ENCODE assay signal across 20 cellular contexts in the genomic region with DNA sequence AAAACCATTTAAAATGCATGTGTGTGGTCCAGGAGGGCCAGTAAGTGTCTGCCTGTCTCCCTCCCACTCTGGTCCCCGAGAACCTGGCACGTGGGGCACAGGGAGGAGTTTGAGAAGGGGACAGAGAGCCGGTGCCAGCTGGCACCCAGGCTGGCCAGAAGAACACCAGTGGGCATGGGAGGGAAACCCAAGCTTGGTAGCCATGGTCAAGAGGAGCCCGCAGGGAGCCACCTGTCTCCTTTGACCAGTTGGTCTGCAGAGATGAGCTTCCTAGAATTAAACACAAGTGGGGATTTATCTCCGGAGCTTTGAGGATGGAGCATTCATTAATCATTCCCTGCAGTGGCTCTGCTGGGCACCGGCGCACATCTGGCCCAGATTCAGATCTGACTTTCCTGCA. TPM values are rescaled to one million over a fixed set of nuclear protein-coding genes. Genes with fewer than 3 reads are reported as not detected.
DNase-seq lines count a peak whose midpoint lies in the region; ATAC-seq and TF ChIP-seq lines count a peak whose summit lies in the region.
"Had no signal": no experiment of that assay in that cellular context is flagged by ENCODE, and none has a peak within 500 bp of the region (broad histone marks: within the 10 kb centered on the region; RNA-seq: fewer than 3 reads in every experiment).

No MANE protein-coding gene starts in this region.

- H3K4me3 ChIP-seq in right atrium auricular region (no peak overlapping the region), coronary artery (no peak overlapping the region), upper lobe of right lung (no peak overlapping the region)
- H3K4me3 ChIP-seq: HAP-1 had no signal

- H3K27me3 ChIP-seq in right atrium auricular region (no peaks in the 10 kb centered on the region), upper lobe of right lung (peaks cover 5% of the 10 kb centered on the region)

- H3K27ac ChIP-seq in right atrium auricular region: no peak overlapping the region
- no peak overlapping the region for H3K27ac ChIP-seq in coronary artery
- H3K27ac ChIP-seq in upper lobe of right lung: no peak overlapping the region

- no peaks in the 10 kb centered on the region for H3K4me1 ChIP-seq in right atrium auricular region
- no peaks in the 10 kb centered on the region for H3K4me1 ChIP-seq in upper lobe of right lung
- H3K4me1 ChIP-seq: HAP-1 had no signal

- no peak for TF ChIP-seq CTCF in right atrium auricular region (IDR thresholded peaks at IDR 0.05)
- TF ChIP-seq CTCF in coronary artery (IDR thresholded peaks at IDR 0.05): no peak
- no peak for TF ChIP-seq CTCF in upper lobe of right lung (IDR thresholded peaks at IDR 0.05)
- TF ChIP-seq CTCF in GM20000 (IDR thresholded peaks at IDR 0.05; ENCODE audit: extremely low read depth, missing control alignments): no peak

- intact Hi-C loops in Right ventricle myocardium inferior (cut with DNase I): no loop called here
- intact Hi-C loops in sciatic nerve (cut with DNase I): no loop called here
- intact Hi-C loops in upper lobe of right lung (cut with DNase I): no loop called here

- ATAC-seq in Right ventricle myocardium inferior (no peak), sciatic nerve (no peak), upper lobe of right lung (no peak)

- H3K36me3 ChIP-seq in right atrium auricular region (no peaks in the 10 kb centered on the region), upper lobe of right lung (no peaks in the 10 kb centered on the region)
- H3K36me3 ChIP-seq: HAP-1 had no signal

- H3K9me3 ChIP-seq in right atrium auricular region: peaks cover 0 to 6% of the 10 kb centered on the region in 2 donors
- peaks cover 5% of the 10 kb centered on the region for H3K9me3 ChIP-seq in upper lobe of right lung
- H3K9me3 ChIP-seq: HAP-1 had no signal

- DNase-seq in right atrium auricular region (ENCODE audit: low spot score) (peak; percentile 49), Right ventricle myocardium inferior (ENCODE audit: missing footprints) (no peak), coronary artery (ENCODE audit: low spot score) (peak; percentile 40), sciatic nerve (ENCODE audit: low spot score) (peak; percentile 27), upper lobe of right lung (peak; percentile 30), cerebellar cortex (ENCODE audit: low spot score) (no peak), foreskin melanocyte (no peak), GM20000 (ENCODE audit: low spot score) (no peak)
- DNase-seq: ACHN, AML-193, DMS53, NCI-H1092, NCI-H1694 treated with DMSO at 0.1 percent for 48 hours, NCI-H345, NCI-H526, SIG-M5 had no signal

RNA-seq across cellular contexts. Expression of gene HMX1, which starts 41.6 kb away (rescaled TPM):
- total RNA-seq in right atrium auricular region: not detected
- total RNA-seq in Right ventricle myocardium inferior: not detected
- total RNA-seq in sciatic nerve: not detected
- not detected for total RNA-seq in upper lobe of right lung
- total RNA-seq: CD4-positive, alpha-beta T cell; HT-29; MCF 10A had no signal

Comparison
In these comparisons a context has a peak if more than half of its experiments do, and no peak if none do; other contexts are left out.
1. DNase-seq: peak in right atrium auricular region (single experiment), coronary artery (single experiment), sciatic nerve (single experiment) and upper lobe of right lung (single experiment); none in Right ventricle myocardium inferior (single experiment), cerebellar cortex (single experiment), foreskin melanocyte (single experiment) and GM20000 (single experiment).